Comparison of ENCODE assay signal across 20 cellular contexts in the genomic region with DNA sequence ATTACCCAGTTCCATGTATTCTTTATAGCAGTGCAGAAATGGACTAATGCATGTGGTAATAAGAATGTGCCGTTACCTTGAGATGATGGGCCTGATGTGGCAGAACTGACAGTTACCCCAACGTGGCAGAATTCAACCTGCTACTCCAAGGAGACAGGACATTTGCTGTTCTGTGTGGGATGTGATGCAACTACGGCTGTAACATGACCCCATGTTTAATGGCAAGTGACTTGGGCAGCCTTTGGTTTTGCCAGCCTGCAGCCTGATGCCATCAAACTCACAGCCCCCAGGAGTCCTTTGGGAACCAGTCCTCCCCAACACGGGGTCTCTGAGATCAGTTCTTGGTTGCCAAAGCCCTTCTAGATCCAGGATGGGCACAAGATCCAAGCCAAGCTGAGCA.
"Had no signal": no experiment of that assay in that cellular context is flagged by ENCODE, and none has a peak within 500 bp of the region (broad histone marks: within the 10 kb centered on the region; RNA-seq: fewer than 3 reads in every experiment).

No MANE protein-coding gene starts in this region.

- ATAC-seq: esophagus mucosa; gastroesophageal sphincter; left lobe of liver; naive thymus-derived CD8-positive, alpha-beta T cell; right cardiac atrium; stimulated activated memory B cell treated with anti-CD40 and anti-IgM and Interleukin-4, amounts not matched to agents 10 μg/mL and 1 μg/mL and 100 μg/mL, for 72 hours; stimulated activated naive CD8-positive, alpha-beta T cell treated with anti-CD3 and anti-CD28 coated beads, Interleukin-15, amount 100 ng/mL, for 72 hours; upper lobe of right lung had no signal

- DNase-seq: cortex of kidney; effector memory CD4-positive, alpha-beta T cell; glutamatergic neuron; islet precursor cell; mammary epithelial cell; naive thymus-derived CD8-positive, alpha-beta T cell; nucleus accumbens; ovary; right cardiac atrium; stimulated activated CD4-positive, alpha-beta T cell treated with anti-CD3 and anti-CD28 coated beads, Interleukin-15, amount 100 ng/mL, for 24 hours; stimulated activated CD4-positive, alpha-beta T cell treated with anti-CD3 and anti-CD28 coated beads, Interleukin-1b, Interleukin-23, amount 100 ng/mL, for 48 hours; stimulated activated CD4-positive, alpha-beta T cell treated with anti-CD3 and anti-CD28 coated beads, Interleukin-4, amount 100 ng/mL, for 24 hours; stimulated activated naive CD8-positive, alpha-beta T cell treated with anti-CD3 and anti-CD28 coated beads, Interleukin-15, amount 100 ng/mL, for 72 hours; testis; upper lobe of right lung had no signal

- H3K4me1 ChIP-seq: upper lobe of right lung had no signal

- H3K27ac Mint-ChIP-seq: naive thymus-derived CD8-positive, alpha-beta T cell; stimulated activated memory B cell treated with anti-CD40 and anti-IgM and Interleukin-4, amounts not matched to agents 10 μg/mL and 1 μg/mL and 100 μg/mL, for 72 hours; stimulated activated naive CD8-positive, alpha-beta T cell treated with anti-CD3 and anti-CD28 coated beads, Interleukin-15, amount 100 ng/mL, for 72 hours had no signal

- H3K27me3 ChIP-seq: gastroesophageal sphincter, ovary, testis, tibial nerve, upper lobe of right lung had no signal

- H3K36me3 ChIP-seq: ovary had no signal

- H3K9me3 Mint-ChIP-seq: naive thymus-derived CD8-positive, alpha-beta T cell; stimulated activated memory B cell treated with anti-CD40 and anti-IgM and Interleukin-4, amounts not matched to agents 10 μg/mL and 1 μg/mL and 100 μg/mL, for 72 hours; stimulated activated naive CD8-positive, alpha-beta T cell treated with anti-CD3 and anti-CD28 coated beads, Interleukin-15, amount 100 ng/mL, for 72 hours had no signal

- H3K36me3 Mint-ChIP-seq: naive thymus-derived CD8-positive, alpha-beta T cell had no signal

- H3K27ac ChIP-seq: ovary, testis, tibial nerve, upper lobe of right lung had no signal

- H3K9me3 ChIP-seq: gastroesophageal sphincter, ovary, testis, tibial nerve, upper lobe of right lung had no signal

- H3K4me3 ChIP-seq: gastroesophageal sphincter, ovary, testis, tibial nerve, upper lobe of right lung had no signal

- H3K4me3 Mint-ChIP-seq: stimulated activated memory B cell treated with anti-CD40 and anti-IgM and Interleukin-4, amounts not matched to agents 10 μg/mL and 1 μg/mL and 100 μg/mL, for 72 hours; stimulated activated naive CD8-positive, alpha-beta T cell treated with anti-CD3 and anti-CD28 coated beads, Interleukin-15, amount 100 ng/mL, for 72 hours had no signal
